13 cellular contexts compared by ENCODE assay signal in genomic region chr17:81915331-81915730, GRCh38. TPM values are rescaled to one million over a fixed set of nuclear protein-coding genes. Genes with fewer than 3 reads are reported as not detected.
"Had no signal": no experiment of that assay in that cellular context is flagged by ENCODE, and none has a peak within 500 bp of the region (broad histone marks: within the 10 kb centered on the region; RNA-seq: fewer than 3 reads in every experiment).

No MANE protein-coding gene starts in this region.

- H3K4me3 ChIP-seq: stomach, testis, upper lobe of right lung had no signal

- H3K27me3 Mint-ChIP-seq: activated B cell treated with CpG ODN at 0.5 μM for 24 hours; activated CD4-positive, alpha-beta T cell treated with anti-CD3 and anti-CD28 coated beads, Interleukin-2, amount 10 ng/mL, durations not matched to agents 24 days and 14 days had no signal

- DNase-seq: activated B cell treated with CpG ODN at 0.5 μM for 24 hours; activated CD4-positive, alpha-beta T cell treated with anti-CD3 and anti-CD28 coated beads, Interleukin-2, amount 10 ng/mL, durations not matched to agents 24 days and 14 days; activated naive CD4-positive, alpha-beta T cell treated with anti-CD3 and anti-CD28 coated beads, Interleukin-2, amount 50 U/mL, for 16 hours; head of caudate nucleus; immature natural killer cell; stimulated activated CD4-positive, alpha-beta T cell treated with anti-CD3 and anti-CD28 coated beads, Interleukin-1b, Interleukin-23, amount 100 ng/mL, for 48 hours; stomach; T-helper 2 cell; testis; upper lobe of right lung had no signal

- ATAC-seq: upper lobe of right lung had no signal

- H3K27ac Mint-ChIP-seq: activated B cell treated with CpG ODN at 0.5 μM for 24 hours; activated CD4-positive, alpha-beta T cell treated with anti-CD3 and anti-CD28 coated beads, Interleukin-2, amount 10 ng/mL, durations not matched to agents 24 days and 14 days; activated T-helper 2 cell treated with anti-CD3 and anti-CD28 coated beads, Interferon-gamma antibody, Interleukin-2, Interleukin-4, amounts not matched to agents 10 μg/mL and 5 μg/mL and 100 μg/mL, durations not matched to agents 14 hours and 24 hours and 36 hours; immature natural killer cell had no signal

- H3K27me3 ChIP-seq: stomach, testis, upper lobe of right lung had no signal

- H3K27ac ChIP-seq: stomach, testis, upper lobe of right lung had no signal

- H3K9me3 ChIP-seq: stomach, testis, upper lobe of right lung had no signal

- H3K9me3 Mint-ChIP-seq: activated B cell treated with CpG ODN at 0.5 μM for 24 hours; activated CD4-positive, alpha-beta T cell treated with anti-CD3 and anti-CD28 coated beads, Interleukin-2, amount 10 ng/mL, durations not matched to agents 24 days and 14 days; activated T-helper 2 cell treated with anti-CD3 and anti-CD28 coated beads, Interferon-gamma antibody, Interleukin-2, Interleukin-4, amounts not matched to agents 10 μg/mL and 5 μg/mL and 100 μg/mL, durations not matched to agents 14 hours and 24 hours and 36 hours; immature natural killer cell had no signal

RNA-seq across cellular contexts. Expression of gene NPB, which starts 13.3 kb away (rescaled TPM):
- total RNA-seq: dermis microvascular lymphatic vessel endothelial cell, mesenteric fat pad had no signal
